In genomic region chr1:26789612-26789865, GRCh38 we compare ENCODE assay signal across 1 cellular context.
TF ChIP-seq lines count a peak whose summit lies in the region.

No MANE protein-coding gene starts in this region.

TF ChIP-seq in GM12878, 131 proteins besides CTCF, POLR2A, EP300 and RAD21:
- TF ChIP-seq ZNF592 (IDR thresholded peaks at IDR 0.05) = no peak
